ENCODE assay signal across 8 cellular contexts in genomic region chr3:13189639-13190375, GRCh38.
DNase-seq lines count a peak whose midpoint lies in the region; ATAC-seq and TF ChIP-seq lines count a peak whose summit lies in the region.

No MANE protein-coding gene starts in this region.

- H3K4me1 ChIP-seq in ascending aorta = no peaks in the 10 kb centered on the region

- no peaks in the 10 kb centered on the region for H3K27me3 Mint-ChIP-seq in WTC11 (ENCODE audit: low read depth)

- H3K9me3 ChIP-seq in ascending aorta = no peaks in the 10 kb centered on the region

- CTCF ChIA-PET in WTC11 (lab: Charles Lee) = interaction anchor here (0.5 to 1.5 kb wide), 2 partner anchors 98 to 410 kb away, joined by 3 to 7 read pairs; no protein-coding TSS in a partner anchor

- peak; percentile 85 for DNase-seq in AG08395 (ENCODE audit: low spot score)
- peak; percentile 9 for DNase-seq in HFF-Myc (ENCODE audit: extremely low read depth, low read depth)
- DNase-seq in WTC11 (ENCODE audit: low spot score) = no peak
- DNase-seq in islet precursor cell = peak; percentile 80
- DNase-seq in hippocampal formation (lab: John Stamatoyannopoulos, UW) = no peak
- no peak for DNase-seq in ascending aorta (ENCODE audit: low spot score in 2 of 2)
- no peak for DNase-seq in omental fat pad (ENCODE audit: low spot score)

- TF ChIP-seq CTCF in HFF-Myc (IDR thresholded peaks at IDR 0.05; ENCODE audit: low read depth, low read length, missing control alignments) (no peak), WTC11 (IDR thresholded peaks at IDR 0.05) (no peak), ascending aorta (IDR thresholded peaks at IDR 0.05) (no peak), omental fat pad (IDR thresholded peaks at IDR 0.05) (no peak)

- intact Hi-C loops in ascending aorta (cut with DNase I) = no loop called here

- H3K4me1 Mint-ChIP-seq in WTC11 = peaks cover 22% of the 10 kb centered on the region

- peaks cover 9% of the 10 kb centered on the region for H3K9me3 Mint-ChIP-seq in WTC11

- ATAC-seq in WTC11 (no peak), GM19328 (IDR thresholded peaks at IDR 0.05; ENCODE audit: unreplicated experiment) (no peak), omental fat pad (ENCODE audit: low FRiP score) (no peak)

- peaks cover 4% of the 10 kb centered on the region; the same call in 1 of the 2 replicates for H3K36me3 Mint-ChIP-seq in WTC11

- POLR2A ChIA-PET in WTC11 (lab: Charles Lee) = no interaction called here

- peak overlapping the region; percentile 73; the same call in 1 of the 2 replicates for H3K27ac Mint-ChIP-seq in WTC11

- H3K27ac ChIP-seq in ascending aorta = no peak overlapping the region

- no peak overlapping the region for H3K4me3 Mint-ChIP-seq in WTC11

- H3K4me3 ChIP-seq in HFF-Myc (replicated peaks; ENCODE audit: low read depth, low read length) (no peak overlapping the region), ascending aorta (no peak overlapping the region)

- H3K27me3 ChIP-seq in ascending aorta = no peaks in the 10 kb centered on the region

- H3K36me3 ChIP-seq in ascending aorta = no peaks in the 10 kb centered on the region

TF ChIP-seq in WTC11, 78 proteins besides CTCF, POLR2A, EP300 and RAD21:
- no peak for TF ChIP-seq TEAD1 (CRISPR knock-in tag; IDR thresholded peaks at IDR 0.05)
- peak; percentile 74 for TF ChIP-seq GABPB1 (CRISPR knock-in tag; IDR thresholded peaks at IDR 0.05)
- no peak for TF ChIP-seq TP53 (CRISPR knock-in tag; IDR thresholded peaks at IDR 0.05)
- TF ChIP-seq FOXK1 (CRISPR knock-in tag; IDR thresholded peaks at IDR 0.05) = no peak
TF ChIP-seq in WTC11: peak in this region for 1.

Comparison
In these comparisons a context has a peak if more than half of its experiments do, and no peak if none do; other contexts are left out.
1. DNase-seq: peak in AG08395 (single experiment), HFF-Myc (single experiment) and islet precursor cell (single experiment); none in WTC11 (single experiment), hippocampal formation (0 of 2), ascending aorta (0 of 2) and omental fat pad (single experiment).